8 cellular contexts compared by ENCODE assay signal in genomic region chr19:18594096-18594823, GRCh38. TPM values are rescaled to one million over a fixed set of nuclear protein-coding genes. Genes with fewer than 3 reads are reported as not detected.
DNase-seq lines count a peak whose midpoint lies in the region; ATAC-seq and TF ChIP-seq lines count a peak whose summit lies in the region.

No MANE protein-coding gene starts in this region.

- no peaks in the 10 kb centered on the region for H3K27me3 ChIP-seq in right cardiac atrium (ENCODE audit: control insufficient read depth, insufficient read depth)

- H3K27me3 Mint-ChIP-seq in T-helper 17 cell, result peaks cover 6% of the 10 kb centered on the region

- intact Hi-C loops in right cardiac atrium (cut with DNase I), result loop anchor here (5.0 to 10.0 kb wide), 2 partner anchors 81 to 253 kb away; no protein-coding TSS in a partner anchor

- peak; percentile 74 for ATAC-seq in GM18868 (IDR thresholded peaks at IDR 0.05; ENCODE audit: unreplicated experiment)
- peak; percentile 77 for ATAC-seq in T-helper 17 cell
- ATAC-seq in right cardiac atrium, result peak; percentile 68 to 70
- no peak for ATAC-seq in GM19455 (IDR thresholded peaks at IDR 0.05; ENCODE audit: unreplicated experiment)

- H3K4me3 ChIP-seq in right cardiac atrium (ENCODE audit: low read length), result peak overlapping the region; percentile 8
- peak overlapping the region; percentile 27 for H3K4me3 ChIP-seq in retinal pigment epithelial cell (ENCODE audit: low read length)

- DNase-seq in ACHN, result peak; percentile 78
- peak; percentile 58 for DNase-seq in M059J (ENCODE audit: low read depth)
- DNase-seq in T-helper 17 cell, result peak; percentile 68 to 73 (median 71)
- DNase-seq in amniotic epithelial cell (ENCODE audit: low read depth), result peak; percentile 70
- DNase-seq in right cardiac atrium, result peak; percentile 79 to 92 (median 92)
- peak; percentile 34 for DNase-seq in retinal pigment epithelial cell (ENCODE audit: low read depth)

- peak overlapping the region; percentile 86 for H3K4me3 Mint-ChIP-seq in T-helper 17 cell

- peak overlapping the region; percentile 41 for H3K27ac Mint-ChIP-seq in T-helper 17 cell

- no peaks in the 10 kb centered on the region for H3K36me3 Mint-ChIP-seq in T-helper 17 cell (ENCODE audit: low read depth)

- H3K27ac ChIP-seq in right cardiac atrium (ENCODE audit: low read length), result no peak overlapping the region

- 2% methylated on average over 54 of the region's 54 CpGs for WGBS in right cardiac atrium

- peak; percentile 64 for TF ChIP-seq CTCF in retinal pigment epithelial cell (conservative IDR thresholded peaks at IDR 0.05; ENCODE audit: low read depth, low read length)

- H3K9me3 ChIP-seq in T-helper 17 cell (ENCODE audit: control insufficient read depth, low read length, poor library complexity, severe bottlenecking), result no peaks in the 10 kb centered on the region
- H3K9me3 ChIP-seq in right cardiac atrium (ENCODE audit: control insufficient read depth, low read length), result no peaks in the 10 kb centered on the region

- in situ Hi-C loops in ACHN (cut with HindIII; ENCODE audit: low pct_ligation_motif_present, low pct_unique_long_range_greater_than_20kb, low sequenced_read_pairs), result no loop called here

- peaks cover 2% of the 10 kb centered on the region for H3K4me1 ChIP-seq in right cardiac atrium (ENCODE audit: control insufficient read depth, insufficient read depth, low read length)

- peaks cover 16% of the 10 kb centered on the region for H3K4me1 Mint-ChIP-seq in T-helper 17 cell

RNA-seq across cellular contexts. Expression of gene REX1BD, which starts 5.7 kb away (rescaled TPM):
- total RNA-seq in M059J (2014; rRNA removed; shearing (Covaris generic)), result 62.5 and 89.3 TPM in 2 replicates
- total RNA-seq in T-helper 17 cell (10 to 100 TPM; 89.1 to 97.1 TPM), right cardiac atrium (10 to 100 TPM; 71.0 to 90.7 (median 77.1) TPM)
- polyA plus RNA-seq in right cardiac atrium, result 99.9 TPM

RNA-seq across cellular contexts. Expression of gene CRLF1, which starts 12.3 kb away (rescaled TPM):
- total RNA-seq in M059J (2014; rRNA removed; shearing (Covaris generic)), result 0.49 and 0.57 TPM in 2 replicates
- total RNA-seq in T-helper 17 cell (not detected), right cardiac atrium (10 to 100 TPM in 3 of 4 donors, 1 to 10 TPM in 1; 7.2 to 64.0 (median 38.8) TPM)
- 79.6 TPM for polyA plus RNA-seq in right cardiac atrium

RNA-seq across cellular contexts. Expression of gene TMEM59L, which starts 18.4 kb away (rescaled TPM):
- total RNA-seq in M059J (2014; rRNA removed; shearing (Covaris generic)), result 0.05 TPM in 1 of 2 replicates, not detected in the other
- total RNA-seq in T-helper 17 cell (under 1 TPM in 1 of 2 donors, not detected in 1; 0.29 TPM), right cardiac atrium (1 to 10 TPM; 2.2 to 5.9 (median 4.0) TPM)
- polyA plus RNA-seq in right cardiac atrium, result 4.8 TPM

RNA-seq across cellular contexts. Expression of gene UBA52, which starts 22.6 kb away (rescaled TPM):
- 910 and 1,251 TPM in 2 replicates for total RNA-seq in M059J (2014; rRNA removed; shearing (Covaris generic))
- total RNA-seq in T-helper 17 cell (1,000 to 10,000 TPM; 1,880 to 1,939 TPM), right cardiac atrium (100 to 1,000 TPM; 712 to 793 (median 725) TPM)
- polyA plus RNA-seq in right cardiac atrium, result 622 TPM

RNA-seq across cellular contexts. Expression of gene KXD1, which starts 36.6 kb away (rescaled TPM):
- total RNA-seq in M059J (2014; rRNA removed; shearing (Covaris generic)), result 114 and 124 TPM in 2 replicates
- total RNA-seq in T-helper 17 cell (10 to 100 TPM; 69.6 to 78.5 TPM), right cardiac atrium (10 to 100 TPM; 47.8 to 55.4 (median 52.2) TPM)
- polyA plus RNA-seq in right cardiac atrium, result 49.0 TPM

Comparison
In these comparisons a context has a peak if more than half of its experiments do, and no peak if none do; other contexts are left out.
1. DNase-seq: peak in every context shown above with its lines; median percentile 92 in right cardiac atrium; 78 in ACHN; 71 in T-helper 17 cell; 70 in amniotic epithelial cell; 58 in M059J; 34 in retinal pigment epithelial cell.